10 cellular contexts compared by ENCODE assay signal in the genomic region with DNA sequence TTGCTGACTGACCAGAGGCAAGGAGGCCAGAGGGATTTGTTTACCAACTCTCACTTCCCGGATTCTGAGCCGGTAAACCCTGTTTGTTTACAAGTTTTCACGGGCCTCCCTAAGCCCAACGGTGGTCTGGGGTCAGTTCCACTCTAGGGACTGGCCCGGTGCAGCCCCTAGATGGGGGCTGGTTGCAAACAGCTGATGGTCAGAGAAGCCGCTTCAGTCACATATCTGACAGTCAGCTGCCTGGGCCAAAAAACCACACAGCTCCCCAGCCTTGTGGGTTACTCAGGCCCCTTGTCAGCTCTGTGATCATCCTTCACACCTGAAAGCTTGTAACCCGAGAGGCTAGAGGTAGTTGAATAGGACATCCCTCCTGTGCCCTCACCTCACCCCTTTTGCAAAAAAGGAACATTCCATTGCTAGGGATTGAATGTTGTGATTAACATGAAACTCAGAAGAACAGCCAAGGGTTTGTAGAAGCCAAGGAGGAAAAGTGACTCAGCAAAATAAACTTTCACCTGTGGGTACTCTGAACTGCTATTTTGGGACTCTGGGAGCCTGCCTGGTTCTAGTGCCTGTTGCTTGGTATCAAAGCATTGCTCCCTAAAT. TPM values are rescaled to one million over a fixed set of nuclear protein-coding genes. Genes with fewer than 3 reads are reported as not detected.
A peak's percentile ranks its signal among the peaks of the same experiment; 100 is the strongest.
DNase-seq lines count a peak whose midpoint lies in the region; ATAC-seq and TF ChIP-seq lines count a peak whose summit lies in the region.
"Had no signal": no experiment of that assay in that cellular context is flagged by ENCODE, and none has a peak within 500 bp of the region (broad histone marks: within the 10 kb centered on the region; RNA-seq: fewer than 3 reads in every experiment).

No MANE protein-coding gene starts in this region.

- DNase-seq in GM13977 (ENCODE audit: low spot score) (peak; percentile 37), NCI-H226 (peak; percentile 7), esophagus squamous epithelium (lab: John Stamatoyannopoulos, UW) (no peak), omental fat pad (ENCODE audit: low spot score) (no peak), Kasumi-1 (lab: John Stamatoyannopoulos, UW) (no peak), hippocampal formation (lab: John Stamatoyannopoulos, UW) (no peak), RKO (ENCODE audit: low spot score) (no peak)
- DNase-seq: activated T-cell treated with anti-CD3 and anti-CD28 coated beads, Interleukin-2, amount 50 U/mL, for 24 hours; effector CD4-positive, alpha-beta T cell had no signal

- 46 to 56% methylated on average over 6 of the region's 7 CpGs for whole genome bisulfite sequencing in esophagus squamous epithelium, 2 donors

- in situ Hi-C loops in GM13977 (cut with MboI; ENCODE audit: low pct_unique_long_range_greater_than_20kb, low sequenced_read_pairs, unreplicated experiment) = no loop called here

- no peak for TF ChIP-seq POLR2A in esophagus squamous epithelium (IDR thresholded peaks at IDR 0.05)

- no peaks in the 10 kb centered on the region for H3K36me3 ChIP-seq in esophagus squamous epithelium

- H3K27me3 ChIP-seq in esophagus squamous epithelium = no peaks in the 10 kb centered on the region

- TF ChIP-seq CTCF in GM13977 (IDR thresholded peaks at IDR 0.05; ENCODE audit: extremely low read depth, insufficient read depth, missing control alignments) (no peak), esophagus squamous epithelium (IDR thresholded peaks at IDR 0.05) (no peak), omental fat pad (IDR thresholded peaks at IDR 0.05) (no peak)

- no peaks in the 10 kb centered on the region for H3K9me3 ChIP-seq in esophagus squamous epithelium

- peaks cover 4 to 25% (median 7%) of the 10 kb centered on the region in 3 donors for H3K4me1 ChIP-seq in esophagus squamous epithelium

- no peak overlapping the region for H3K4me3 ChIP-seq in esophagus squamous epithelium

- peak; percentile 49 for ATAC-seq in omental fat pad (ENCODE audit: low FRiP score)
- ATAC-seq in HG02763 (IDR thresholded peaks at IDR 0.05; ENCODE audit: unreplicated experiment) = no peak

- H3K27ac ChIP-seq in esophagus squamous epithelium = peak overlapping the region in 3 of 4 donors; percentile 30 to 73 (median 32)

- intact Hi-C loops in esophagus squamous epithelium (cut with DNase I) = no loop called here

RNA-seq across cellular contexts. Expression of a gene that starts 40.4 kb away (rescaled TPM):
- total RNA-seq in esophagus squamous epithelium (10 to 100 TPM; 28.6 to 63.2 (median 34.4) TPM), omental fat pad (10 to 100 TPM; 29.9 to 55.0 (median 48.4) TPM)

RNA-seq across cellular contexts. Expression of a gene that starts 56.3 kb away (rescaled TPM):
- 10 to 100 TPM; 15.3 to 30.9 (median 19.6) TPM for total RNA-seq in esophagus squamous epithelium
- 10 to 100 TPM; 20.6 to 33.4 (median 27.9) TPM for total RNA-seq in omental fat pad

Comparison
In these comparisons a context has a peak if more than half of its experiments do, and no peak if none do; other contexts are left out.
1. DNase-seq: peak in GM13977 (single experiment) and NCI-H226 (single experiment); none in esophagus squamous epithelium (single experiment), omental fat pad (single experiment), Kasumi-1 (0 of 2), hippocampal formation (0 of 2) and RKO (single experiment).